8 cellular contexts compared by ENCODE assay signal in the genomic region with DNA sequence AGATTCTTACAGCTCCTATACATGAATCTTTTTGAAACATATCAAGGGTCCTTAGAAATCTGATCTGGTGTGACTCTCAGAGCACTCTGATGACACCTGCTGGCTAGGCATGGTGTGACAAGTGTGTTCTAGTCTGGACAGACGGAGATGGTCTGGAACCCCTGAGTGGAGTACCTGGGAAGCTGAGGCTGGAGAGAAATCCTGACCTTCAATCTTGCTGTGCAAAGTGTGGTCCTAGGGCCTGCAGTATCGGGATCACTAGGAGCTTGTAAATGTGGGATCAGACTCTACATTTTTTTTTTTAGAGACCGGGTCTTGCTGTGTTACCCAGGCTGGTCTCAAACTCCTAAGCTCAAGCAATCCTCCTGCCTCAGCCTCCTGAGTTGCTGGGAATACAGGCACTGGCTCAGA.
DNase-seq lines count a peak whose midpoint lies in the region; ATAC-seq, FAIRE-seq and TF ChIP-seq lines count a peak whose summit lies in the region.

No MANE protein-coding gene starts in this region.

- peaks cover 5% of the 10 kb centered on the region for H3K27me3 Mint-ChIP-seq in type B pancreatic cell

- H3K79me2 ChIP-seq in KMS-11 (ENCODE audit: insufficient read depth, low read depth) = no peaks in the 10 kb centered on the region

- TF ChIP-seq CTCF in AG10803 (conservative IDR thresholded peaks at IDR 0.05; ENCODE audit: low read length) (peak; percentile 99), KMS-11 (conservative IDR thresholded peaks at IDR 0.05; ENCODE audit: low read depth, low read length) (peak; percentile 90), foreskin fibroblast (IDR thresholded peaks at IDR 0.05; ENCODE audit: low read depth, low read length) (peak; percentile 73), pancreas (IDR thresholded peaks at IDR 0.05) (peak; percentile 44 to 80 (median 68)), type B pancreatic cell (conservative IDR thresholded peaks at IDR 0.05) (peak; percentile 89)

- H3K9me3 Mint-ChIP-seq in type B pancreatic cell = no peaks in the 10 kb centered on the region

- H4K20me1 ChIP-seq in KMS-11 (ENCODE audit: insufficient read depth) = no peaks in the 10 kb centered on the region

- H3K4me3 ChIP-seq in AG10803 (ENCODE audit: low read length) (no peak overlapping the region), KMS-11 (IDR thresholded peaks at IDR 0.05; ENCODE audit: insufficient read depth, low read depth, low read length) (no peak overlapping the region), foreskin fibroblast (ENCODE audit: low read depth in 1 of 2, low read length in 2 of 2) (no peak overlapping the region), pancreas (no peak overlapping the region)

- WGBS in pancreas, 2 donors = 20 to 28% methylated on average over 3 of the region's 3 CpGs

- no peak overlapping the region for H3K4me3 Mint-ChIP-seq in type B pancreatic cell

- DNase-seq in AG10803 (ENCODE audit: low read depth) (peak; percentile 47), RPMI8226 (peak; percentile 75), foreskin fibroblast (peak; percentile 33 to 75), pancreas (peak; percentile 39 to 80 (median 52)), type B pancreatic cell (ENCODE audit: extremely low spot score, unreplicated experiment) (peak; percentile 72)
- DNase-seq in activated T-helper 1 cell treated with anti-CD3 and anti-CD28 coated beads, Interleukin-2, amount 50 U/mL, for 16 hours (ENCODE audit: low read depth in 1 of 2, low spot score in 1 of 2) = peak; percentile 46 to 53

- peaks cover 5% of the 10 kb centered on the region for H3K4me1 Mint-ChIP-seq in type B pancreatic cell (ENCODE audit: unreplicated experiment)

- no peak overlapping the region for H3K27ac ChIP-seq in KMS-11
- no peak overlapping the region for H3K27ac ChIP-seq in pancreas

- H3K36me3 ChIP-seq in KMS-11 (ENCODE audit: insufficient read depth) (no peaks in the 10 kb centered on the region), pancreas (no peaks in the 10 kb centered on the region)

- H3K9me3 ChIP-seq in pancreas = no peaks in the 10 kb centered on the region

- H3K27me3 ChIP-seq in KMS-11 (ENCODE audit: insufficient read depth, low read depth) (no peaks in the 10 kb centered on the region), pancreas (peaks cover 0 to 3% (median 0%) of the 10 kb centered on the region in 4 donors)

- no peak for FAIRE-seq in pancreas (lab: Jason Lieb, UNC)

- peak; percentile 63 for ATAC-seq in GM18867 (IDR thresholded peaks at IDR 0.05; ENCODE audit: unreplicated experiment)
- ATAC-seq in pancreas = peak; percentile 38 to 93 (median 91)

- no peaks in the 10 kb centered on the region for H3K36me3 Mint-ChIP-seq in type B pancreatic cell

- no peak overlapping the region for H3K9ac ChIP-seq in KMS-11

- H3K4me1 ChIP-seq in KMS-11 (ENCODE audit: low read depth, poor library complexity, severe bottlenecking) (peaks cover 8% of the 10 kb centered on the region), pancreas (no peaks in the 10 kb centered on the region)

- intact Hi-C loops in pancreas (cut with DNase I) = loop anchor here in 1 of 3 donors (5.0 kb wide), 1 partner anchor 379 kb away; no protein-coding TSS in a partner anchor

- no peak overlapping the region for H2AFZ ChIP-seq in KMS-11 (ENCODE audit: low read depth)

- no peak overlapping the region for H3K27ac Mint-ChIP-seq in type B pancreatic cell

- H3K4me2 ChIP-seq in KMS-11 = no peak overlapping the region
